1 cellular context compared by ENCODE assay signal in genomic region chr14:100602621-100603020, GRCh38.
TF ChIP-seq lines count a peak whose summit lies in the region.

No MANE protein-coding gene starts in this region.

TF ChIP-seq in HepG2, 621 proteins besides CTCF, POLR2A, EP300 and RAD21:
- TF ChIP-seq ZNF318 (CRISPR knock-in tag; IDR thresholded peaks at IDR 0.05) (no peak), RNF219 (CRISPR knock-in tag; IDR thresholded peaks at IDR 0.05) (no peak), DNMT3B (CRISPR knock-in tag; conservative IDR thresholded peaks at IDR 0.05) (no peak), MYPOP (CRISPR knock-in tag; IDR thresholded peaks at IDR 0.05) (no peak), FOXA1 (IDR thresholded peaks at IDR 0.05) (0 out of 2 replicates have a peak, but pooled peaks have one; percentile 16), FOXA1 (CRISPR knock-in tag; IDR thresholded peaks at IDR 0.05) (no peak), ZIK1 (CRISPR knock-in tag; IDR thresholded peaks at IDR 0.05; ENCODE audit: borderline replicate concordance, low read depth) (no peak), FOXP1 (IDR thresholded peaks at IDR 0.05) (0 out of 2 replicates have a peak, but pooled peaks have one; percentile 21), FOXP1 (CRISPR knock-in tag; IDR thresholded peaks at IDR 0.05) (no peak), ZNF446 (CRISPR knock-in tag; IDR thresholded peaks at IDR 0.05) (no peak), MAFF (IDR thresholded peaks at IDR 0.05; ENCODE audit: low read depth, low read length) (no peak), ZSCAN29 (CRISPR knock-in tag; conservative IDR thresholded peaks at IDR 0.05) (no peak), ZBTB34 (CRISPR knock-in tag; IDR thresholded peaks at IDR 0.05) (no peak), MNT (IDR thresholded peaks at IDR 0.05) (peak; percentile 42; the same call in 1 of the 2 replicates)
TF ChIP-seq in HepG2: peak in this region for 3.
